ENCODE assay signal across 33 cellular contexts in genomic region chr17:20118280-20118679, GRCh38.
A peak's percentile ranks its signal among the peaks of the same experiment; 100 is the strongest.
DNase-seq lines count a peak whose midpoint lies in the region; ATAC-seq, FAIRE-seq and TF ChIP-seq lines count a peak whose summit lies in the region.
"Had no signal": no experiment of that assay in that cellular context is flagged by ENCODE, and none has a peak within 500 bp of the region (broad histone marks: within the 10 kb centered on the region; RNA-seq: fewer than 3 reads in every experiment).

No MANE protein-coding gene starts in this region.

- TSS peak; percentile 5 for BruUV-seq in Panc1 (replicated peaks; lab: Mats Ljungman, UMichigan)
- no TSS peak for BruUV-seq in K562 (replicated peaks; lab: Mats Ljungman, UMichigan)

- in situ Hi-C loops in Panc1 (cut with HindIII; ENCODE audit: low pct_unique_long_range_greater_than_20kb, low sequenced_read_pairs) = no loop called here
- in situ Hi-C loops in K562 (cut with MboI) = no loop called here

- no peaks in the 10 kb centered on the region for H3K27me3 ChIP-seq in Panc1 (ENCODE audit: control insufficient read depth, insufficient read depth, low read length)
- H3K27me3 ChIP-seq in K562 (ENCODE audit: control insufficient read depth in 2 of 2, insufficient read depth in 2 of 2, low read length in 2 of 2) = no peaks in the 10 kb centered on the region
- H3K27me3 ChIP-seq: BE2C; BLaER1; BLaER1 treated with 17β-estradiol and CSF1 and Interleukin-3, amounts not matched to agents 10 nM and 100 nM had no signal

- no peak for TF ChIP-seq POLR2A in A549 (IDR thresholded peaks at IDR 0.05; ENCODE audit: low read length)
- no peak for TF ChIP-seq POLR2A in K562 (conservative IDR thresholded peaks at IDR 0.05)

- 0 out of 2 replicates have a peak, but pooled peaks cover 2% of the 10 kb centered on the region for H4K20me1 ChIP-seq in K562 (replicated peaks; ENCODE audit: control insufficient read depth, insufficient read depth, low read length)
- H4K20me1 ChIP-seq: BLaER1 had no signal

- H3K9me1 ChIP-seq in K562 (ENCODE audit: control insufficient read depth, insufficient read depth, low read length) = no peaks in the 10 kb centered on the region

- ATAC-seq in A549 (no peak), Panc1 (no peak), K562 (no peak)
- ATAC-seq: CD8-positive, alpha-beta T cell had no signal

- no peaks in the 10 kb centered on the region for H3K79me2 ChIP-seq in K562 (ENCODE audit: control insufficient read depth, insufficient read depth, low read length)

- H3K4me1 ChIP-seq in A549 (peaks cover 13% of the 10 kb centered on the region), HEK293 (ENCODE audit: control insufficient read depth, insufficient read depth, low read length) (no peaks in the 10 kb centered on the region), Panc1 (ENCODE audit: control insufficient read depth, insufficient read depth, low read length) (no peaks in the 10 kb centered on the region), K562 (replicated peaks in 1 of 2; ENCODE audit: control insufficient read depth in 2 of 2, insufficient read depth in 2 of 2, low read length in 2 of 2) (no peaks in the 10 kb centered on the region)
- H3K4me1 ChIP-seq: BE2C, BLaER1, Caco-2 had no signal

- TF ChIP-seq RAD21 in A549 (conservative IDR thresholded peaks at IDR 0.05 in 1 of 2, IDR thresholded peaks at IDR 0.05 in 1 of 2) (no peak), K562 (CRISPR knock-in tag; conservative IDR thresholded peaks at IDR 0.05 in 1 of 2, IDR thresholded peaks at IDR 0.05 in 1 of 2) (no peak)

- no peak overlapping the region for H2AFZ ChIP-seq in K562 (ENCODE audit: low read depth, low read length)

- H3K27ac ChIP-seq in A549 (no peak overlapping the region), HEK293 (ENCODE audit: extremely low read depth, low read depth, low read length) (no peak overlapping the region), Panc1 (ENCODE audit: low read length) (no peak overlapping the region), K562 (ENCODE audit: extremely low read depth, low read depth, low read length) (no peak overlapping the region)
- H3K27ac ChIP-seq: 22Rv1; BLaER1; BLaER1 treated with 17β-estradiol and CSF1 and Interleukin-3, amounts not matched to agents 10 nM and 100 nM; C4-2B had no signal

- CTCF ChIA-PET in A549 (lab: Yijun Ruan, JAX) = interaction anchor here (0.6 to 5.6 kb wide), 5 partner anchors 9 to 124 kb away, joined by 3 to 111 read pairs (median 12); partner anchors contain the start of gene SPECC1
- CTCF ChIA-PET in HEK293 (lab: Yijun Ruan, JAX) = interaction anchor here (0.7 to 3.5 kb wide), 5 partner anchors 10 to 125 kb away, joined by 3 to 61 read pairs (median 5); no protein-coding TSS in a partner anchor
- CTCF ChIA-PET in Panc1 (lab: Charles Lee) = interaction anchor here (0.6 kb wide), 1 partner anchor 125 kb away, joined by 6 read pairs; no protein-coding TSS in a partner anchor
- CTCF ChIA-PET in K562 (lab: Yijun Ruan, JAX; ENCODE audit: low intra/inter-chr PET ratio) = interaction anchor here (0.8 to 1.0 kb wide), 2 partner anchors 125 to 129 kb away, joined by 3 read pairs; no protein-coding TSS in a partner anchor

- TF ChIP-seq CTCF in A549 (IDR thresholded peaks at IDR 0.05) (no peak), HEK293 (tag by site-specific recombination; IDR thresholded peaks at IDR 0.05) (no peak), Panc1 (IDR thresholded peaks at IDR 0.05) (no peak), K562 (IDR thresholded peaks at IDR 0.05 in 2 of 3, conservative IDR thresholded peaks at IDR 0.05 in 1 of 3; ENCODE audit: insufficient read depth in 2 of 3, low read depth in 1 of 3, low read length in 3 of 3) (no peak)

- H3K4me3 ChIP-seq in A549 (no peak overlapping the region), HEK293 (ENCODE audit: low read depth, low read length) (no peak overlapping the region), Panc1 (ENCODE audit: low read depth in 2 of 2, low read length in 2 of 2) (no peak overlapping the region), K562 (no peak overlapping the region)
- H3K4me3 ChIP-seq: BLaER1; BLaER1 treated with 17β-estradiol and CSF1 and Interleukin-3, amounts not matched to agents 10 nM and 100 nM had no signal

- no peaks in the 10 kb centered on the region for H3K9me3 ChIP-seq in A549
- no peaks in the 10 kb centered on the region for H3K9me3 ChIP-seq in HEK293 (ENCODE audit: control insufficient read depth, insufficient read depth, low read depth, low read length)
- H3K9me3 ChIP-seq in Panc1 (ENCODE audit: control insufficient read depth, insufficient read depth, low read depth, low read length) = no peaks in the 10 kb centered on the region
- no peaks in the 10 kb centered on the region for H3K9me3 ChIP-seq in K562 (replicated peaks; ENCODE audit: control insufficient read depth, insufficient read depth, low read depth, low read length)
- H3K9me3 ChIP-seq: BE2C; BLaER1; BLaER1 treated with 17β-estradiol and CSF1 and Interleukin-3, amounts not matched to agents 10 nM and 100 nM; Caco-2 had no signal

- TF ChIP-seq EP300 in A549 (IDR thresholded peaks at IDR 0.05) = no peak
- TF ChIP-seq EP300 in K562 (IDR thresholded peaks at IDR 0.05; ENCODE audit: low read length) = no peak

- H3K9ac ChIP-seq in K562 (ENCODE audit: insufficient read depth in 1 of 2, low read depth in 2 of 2, low read length in 2 of 2) = no peak overlapping the region
- H3K9ac ChIP-seq: BLaER1; BLaER1 treated with 17β-estradiol and CSF1 and Interleukin-3, amounts not matched to agents 10 nM and 100 nM had no signal

- 94% methylated on average over 1 of the region's 1 CpG for WGBS in A549 (ENCODE audit: missing lambda C conversion rate)
- 87% methylated on average over 1 of the region's 1 CpG for WGBS in K562 (ENCODE audit: insufficient coverage, low coverage, missing lambda C conversion rate)

- intact Hi-C loops in Panc1 (cut with micrococcal nuclease; ENCODE audit: unreplicated experiment) (no loop called here), K562 (cut with micrococcal nuclease) (no loop called here)

- H3K36me3 ChIP-seq in HEK293 (ENCODE audit: control insufficient read depth in 2 of 2, insufficient read depth in 1 of 2, low read length in 2 of 2) (no peaks in the 10 kb centered on the region), Panc1 (ENCODE audit: control insufficient read depth, insufficient read depth, low read length) (no peaks in the 10 kb centered on the region), K562 (ENCODE audit: control insufficient read depth, insufficient read depth, low read length) (no peaks in the 10 kb centered on the region)
- H3K36me3 ChIP-seq: BE2C, BLaER1 had no signal

- DNase-seq in A549 (ENCODE audit: low read depth in 1 of 2, low spot score in 1 of 2) (no peak), Panc1 (ENCODE audit: low read depth, low spot score) (no peak), K562 (ENCODE audit: extremely low read depth in 1 of 4, low spot score in 3 of 4) (no peak), inferior parietal cortex (ENCODE audit: extremely low spot score) (no peak), NCI-H526 treated with DMSO at 0.1 percent for 48 hours (lab: John Stamatoyannopoulos, UW) (no peak), Kasumi-1 (lab: John Stamatoyannopoulos, UW) (no peak)
- DNase-seq in central memory CD4-positive, alpha-beta T cell = no peak
- DNase-seq: 8988T; ACHN; AML-193; BE2C; C1 segment of cervical spinal cord; Caco-2; Calu3; CD4-positive, alpha-beta memory T cell; CD4-positive, alpha-beta T cell; CD4-positive, CD25-positive, alpha-beta regulatory T cell; CD8-positive, alpha-beta memory T cell; CD8-positive, alpha-beta T cell; COR-L47; DMS 273 treated with DMSO at 0.1 percent for 48 hours; DMS153; DMS53; DMS79; DMS79 treated with DMSO at 0.1 percent for 48 hours; DND-41; EL had no signal

- POLR2A ChIA-PET in A549 (lab: Yijun Ruan, JAX) (interaction anchor here (0.6 kb wide), 1 partner anchor 108 kb away, joined by 8 read pairs; no protein-coding TSS in a partner anchor), HEK293 (lab: Yijun Ruan, JAX) (no interaction called here), Panc1 (lab: Charles Lee) (no interaction called here), K562 (lab: Yijun Ruan, JAX) (no interaction called here)

- FAIRE-seq in A549 (lab: Jason Lieb, UNC) (peak; percentile 56), K562 (lab: Jason Lieb, UNC) (no peak)
- FAIRE-seq: D721Med had no signal

- H3K4me2 ChIP-seq in A549 = no peak overlapping the region
- no peak overlapping the region for H3K4me2 ChIP-seq in K562 (ENCODE audit: insufficient read depth, low read length)
- H3K4me2 ChIP-seq: BLaER1; BLaER1 treated with 17β-estradiol and CSF1 and Interleukin-3, amounts not matched to agents 10 nM and 100 nM had no signal

TF ChIP-seq in A549, 52 proteins besides CTCF, POLR2A, EP300 and RAD21 (continues in another document):
- TF ChIP-seq EHMT2 (IDR thresholded peaks at IDR 0.05; ENCODE audit: low read depth) (no peak), CBX8 (IDR thresholded peaks at IDR 0.05) (no peak), SMC3 (IDR thresholded peaks at IDR 0.05) (no peak), HOXB13 (CRISPR knock-in tag; IDR thresholded peaks at IDR 0.05; ENCODE audit: low read depth) (no peak), FOSB (CRISPR knock-in tag; IDR thresholded peaks at IDR 0.05) (no peak), MYC (IDR thresholded peaks at IDR 0.05; ENCODE audit: borderline replicate concordance, low read length) (no peak), EHF (CRISPR knock-in tag; IDR thresholded peaks at IDR 0.05) (no peak), JUN (IDR thresholded peaks at IDR 0.05) (no peak), ZSCAN20 (CRISPR knock-in tag; IDR thresholded peaks at IDR 0.05) (no peak)

TF ChIP-seq in HEK293, 187 proteins besides CTCF, POLR2A, EP300 and RAD21:
- TF ChIP-seq ZNF146 (tag by site-specific recombination; IDR thresholded peaks at IDR 0.05) = peak; percentile 96
- TF ChIP-seq KLF9 (tag by site-specific recombination; IDR thresholded peaks at IDR 0.05; ENCODE audit: low read depth) = no peak

TF ChIP-seq in K562, 482 proteins besides CTCF, POLR2A, EP300 and RAD21 (continues in another document):
- TF ChIP-seq ZNF146 (CRISPR knock-in tag; IDR thresholded peaks at IDR 0.05; ENCODE audit: unreplicated experiment) (peak; percentile 76), ZNF707 (CRISPR knock-in tag; conservative IDR thresholded peaks at IDR 0.05) (no peak), ZNF79 (CRISPR knock-in tag; IDR thresholded peaks at IDR 0.05; ENCODE audit: low read depth) (no peak), ZNF589 (CRISPR knock-in tag; IDR thresholded peaks at IDR 0.05; ENCODE audit: low read depth) (no peak), NCOA1 (IDR thresholded peaks at IDR 0.05; ENCODE audit: low read depth) (no peak)
